ENCODE assay signal across 1 cellular context in the genomic region with DNA sequence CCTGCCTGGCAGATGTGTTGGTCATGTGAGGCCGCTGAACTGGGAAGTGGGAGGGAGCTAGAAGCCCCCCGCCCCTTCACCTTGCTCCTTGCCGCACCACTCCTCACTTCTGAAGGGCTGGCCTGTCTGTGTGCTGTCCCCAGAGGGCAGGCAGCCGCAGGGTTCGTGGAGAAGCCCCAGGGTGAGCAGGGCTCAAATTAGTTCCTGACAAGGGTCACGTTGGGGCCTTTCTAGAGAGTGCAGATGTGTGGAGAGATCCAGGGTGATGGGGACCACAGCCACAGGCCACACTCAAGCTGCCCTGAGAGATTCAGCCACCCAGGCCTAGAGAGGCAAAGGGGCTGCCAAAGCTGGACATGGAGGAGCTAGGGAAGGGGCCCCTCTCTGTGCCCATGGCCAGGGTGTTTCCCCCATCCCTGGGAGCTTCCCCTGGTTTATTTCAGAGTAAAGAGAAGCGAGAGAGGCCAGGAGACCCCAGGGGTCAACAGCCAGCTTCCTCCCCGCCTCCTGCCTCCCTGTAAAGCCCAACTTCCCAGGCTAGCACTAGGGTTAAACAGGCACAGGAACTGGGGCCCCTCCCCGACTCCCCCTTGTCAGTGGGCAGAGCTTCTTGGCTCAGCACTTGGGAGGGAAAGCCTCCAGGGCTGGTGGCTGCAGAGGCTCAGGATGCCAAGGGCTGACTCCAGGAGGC.
TF ChIP-seq lines count a peak whose summit lies in the region.

No MANE protein-coding gene starts in this region.

TF ChIP-seq in GM12878, 131 proteins besides CTCF, POLR2A, EP300 and RAD21:
- TF ChIP-seq ZNF687 (IDR thresholded peaks at IDR 0.05) (peak; percentile 71; the same call in 1 of the 2 replicates), EZH2 (IDR thresholded peaks at IDR 0.05; ENCODE audit: borderline replicate concordance, control insufficient read depth, low read depth, low read length) (no peak), MEF2B (IDR thresholded peaks at IDR 0.05; ENCODE audit: partially characterized antibody, poor library complexity, severe bottlenecking) (peak; percentile 59), ETV6 (conservative IDR thresholded peaks at IDR 0.05 in 1 of 2, IDR thresholded peaks at IDR 0.05 in 1 of 2; ENCODE audit: borderline replicate concordance in 1 of 2, low read depth in 1 of 2) (no peak), NR2F1 (conservative IDR thresholded peaks at IDR 0.05) (peak; percentile 74), TAF1 (IDR thresholded peaks at IDR 0.05; ENCODE audit: borderline replicate concordance, low read depth, low read length) (no peak), EED (IDR thresholded peaks at IDR 0.05; ENCODE audit: low read depth) (no peak), BHLHE40 (IDR thresholded peaks at IDR 0.05; ENCODE audit: borderline replicate concordance in 1 of 2, low read depth in 2 of 2, low read length in 1 of 2) (peak in 1 of 2 experiments; percentile 24; a peak in 1 of 4 replicates), ASH2L (IDR thresholded peaks at IDR 0.05; ENCODE audit: borderline replicate concordance, low read depth) (no peak), IKZF1 (conservative IDR thresholded peaks at IDR 0.05) (peak; percentile 27; the same call in 1 of the 2 replicates), WRNIP1 (IDR thresholded peaks at IDR 0.05; ENCODE audit: borderline replicate concordance, low read depth, low read length) (no peak)
